Comparison of ENCODE assay signal across 23 cellular contexts in the genomic region with DNA sequence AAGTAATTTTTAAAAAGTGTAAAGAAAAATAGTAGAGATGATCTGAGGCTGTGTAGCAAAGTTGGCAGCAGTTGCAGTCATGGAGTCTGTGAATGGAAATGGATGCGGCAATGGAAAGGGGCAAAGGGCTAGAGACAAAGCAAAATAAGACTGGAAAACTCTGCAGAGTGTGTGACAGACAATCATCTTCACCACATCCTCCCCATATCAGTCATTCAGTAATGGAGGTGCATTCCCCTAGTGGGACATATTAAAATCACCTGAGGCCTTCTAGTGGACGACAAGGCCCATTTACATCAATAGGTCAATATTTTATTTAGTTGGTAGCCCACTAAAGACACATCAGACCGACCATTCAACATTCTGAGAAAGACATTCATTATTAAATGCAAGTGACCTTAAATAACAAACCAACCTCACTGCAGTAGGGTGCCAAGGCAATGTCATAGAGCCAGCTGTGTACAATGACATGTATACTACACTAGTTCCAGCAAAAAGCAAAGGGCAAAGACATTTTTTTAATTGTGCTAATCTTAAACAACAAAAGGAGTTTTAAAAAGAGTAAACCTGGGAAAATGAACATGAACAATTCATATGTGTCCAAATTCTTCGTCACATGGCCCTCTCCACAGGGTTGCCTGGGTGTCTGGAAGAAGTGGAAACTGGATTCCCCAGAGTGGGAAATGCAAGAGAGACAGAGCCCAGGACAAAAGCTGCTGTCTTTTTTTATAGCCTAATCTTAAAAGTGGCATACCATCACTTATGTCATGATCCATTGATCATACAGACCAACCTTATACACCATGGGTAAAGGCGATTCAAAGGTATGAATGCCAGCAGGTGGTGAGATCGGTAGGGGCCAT. TPM values are rescaled to one million over a fixed set of nuclear protein-coding genes. Genes with fewer than 3 reads are reported as not detected.
A peak's percentile ranks its signal among the peaks of the same experiment; 100 is the strongest.
DNase-seq lines count a peak whose midpoint lies in the region; ATAC-seq, FAIRE-seq and TF ChIP-seq lines count a peak whose summit lies in the region.
"Had no signal": no experiment of that assay in that cellular context is flagged by ENCODE, and none has a peak within 500 bp of the region (broad histone marks: within the 10 kb centered on the region; RNA-seq: fewer than 3 reads in every experiment).

No MANE protein-coding gene starts in this region.

- peaks cover 2% of the 10 kb centered on the region; the same call in 1 of the 2 replicates for H3K4me1 Mint-ChIP-seq in WTC11
- no peaks in the 10 kb centered on the region for H3K4me1 Mint-ChIP-seq in stimulated activated naive B cell treated with anti-CD40 and anti-IgM and Interleukin-4, amounts not matched to agents 10 μg/mL and 1 μg/mL and 100 μg/mL, for 72 hours

- WGBS in HepG2 (ENCODE audit: low lambda C conversion rate), result 78% methylated on average over 6 of the region's 6 CpGs
- 87% methylated on average over 6 of the region's 6 CpGs for WGBS in right lobe of liver (ENCODE audit: insufficient coverage, low coverage, low lambda C conversion rate, missing lambda C conversion rate)

- no peak overlapping the region for H2AFZ ChIP-seq in HepG2 (ENCODE audit: low read length)

- no TSS peak for BruUV-seq in HepG2 (replicated peaks; lab: Mats Ljungman, UMichigan)

- TF ChIP-seq EP300 in HepG2 (IDR thresholded peaks at IDR 0.05; ENCODE audit: low read depth in 2 of 2, low read length in 2 of 2), result no peak
- TF ChIP-seq EP300 in HepG2 (CRISPR knock-in tag; IDR thresholded peaks at IDR 0.05; ENCODE audit: borderline replicate concordance), result no peak

- CTCF ChIA-PET in HepG2 (lab: Yijun Ruan, JAX; ENCODE audit: low intra/inter-chr PET ratio, low total read pairs) (no interaction called here), WTC11 (lab: Charles Lee) (no interaction called here)

- ATAC-seq in HepG2 (no peak), right lobe of liver (no peak), HG02798 (IDR thresholded peaks at IDR 0.05; ENCODE audit: poor library complexity, unreplicated experiment) (peak; percentile 49), WTC11 (no peak), HG02642 (IDR thresholded peaks at IDR 0.05; ENCODE audit: poor library complexity, unreplicated experiment) (no peak), HG02884 (IDR thresholded peaks at IDR 0.05; ENCODE audit: unreplicated experiment) (no peak), GM19328 (IDR thresholded peaks at IDR 0.05; ENCODE audit: unreplicated experiment) (no peak)
- peak; percentile 45 to 47 for ATAC-seq in stimulated activated naive B cell treated with anti-CD40 and anti-IgM and Interleukin-4, amounts not matched to agents 10 μg/mL and 1 μg/mL and 100 μg/mL, for 72 hours (replicated peaks)
- ATAC-seq: effector memory CD8-positive, alpha-beta T cell; left colon; natural killer cell treated with Interleukin-12 subunit alpha and Interleukin-12 subunit beta and Interleukin-15 and Interleukin-18, amount 100 ng/mL, for 72 hours had no signal

- peaks cover 8% of the 10 kb centered on the region for H3K9me3 Mint-ChIP-seq in WTC11
- peaks cover 5 to 11% of the 10 kb centered on the region in 2 donors for H3K9me3 Mint-ChIP-seq in stimulated activated naive B cell treated with anti-CD40 and anti-IgM and Interleukin-4, amounts not matched to agents 10 μg/mL and 1 μg/mL and 100 μg/mL, for 72 hours
- H3K9me3 Mint-ChIP-seq: effector memory CD8-positive, alpha-beta T cell; HFFc6; natural killer cell treated with Interleukin-12 subunit alpha and Interleukin-12 subunit beta and Interleukin-15 and Interleukin-18, amount 100 ng/mL, for 72 hours had no signal

- no peaks in the 10 kb centered on the region for H3K36me3 Mint-ChIP-seq in WTC11
- no peaks in the 10 kb centered on the region for H3K36me3 Mint-ChIP-seq in stimulated activated naive B cell treated with anti-CD40 and anti-IgM and Interleukin-4, amounts not matched to agents 10 μg/mL and 1 μg/mL and 100 μg/mL, for 72 hours
- H3K36me3 Mint-ChIP-seq: brain; natural killer cell treated with Interleukin-12 subunit alpha and Interleukin-12 subunit beta and Interleukin-15 and Interleukin-18, amount 100 ng/mL, for 72 hours had no signal

- no peaks in the 10 kb centered on the region for H3K27me3 ChIP-seq in HepG2 (ENCODE audit: control insufficient read depth in 1 of 2, insufficient read depth in 2 of 2, low read length in 2 of 2)
- H3K27me3 ChIP-seq in right lobe of liver, result no peaks in the 10 kb centered on the region
- H3K27me3 ChIP-seq: tibial artery had no signal

- DNase-seq in HepG2 (ENCODE audit: low spot score) (no peak), right lobe of liver (no peak), WTC11 (ENCODE audit: low spot score) (no peak)
- no peak for DNase-seq in stimulated activated naive B cell treated with anti-CD40 and anti-IgM and Interleukin-4, amounts not matched to agents 10 μg/mL and 1 μg/mL and 100 μg/mL, for 72 hours
- DNase-seq: C1 segment of cervical spinal cord; Calu3; effector memory CD8-positive, alpha-beta T cell; EL; HFFc6; left colon; NCI-H1105 treated with DMSO at 0.1 percent for 48 hours; NCI-H2107; NCI-H526; RPMI8226; stimulated activated naive CD4-positive, alpha-beta T cell treated with Interleukin-2 at 50 U/mL for 16 hours; tibial artery had no signal

- H3K79me2 ChIP-seq in HepG2 (ENCODE audit: insufficient read depth, low read length), result no peaks in the 10 kb centered on the region

- in situ Hi-C loops in HepG2 (cut with HindIII; ENCODE audit: extremely low pct_ligation_motif_present, low pct_unique_long_range_greater_than_20kb), result no loop called here

- H3K4me3 ChIP-seq in HepG2 (replicated peaks in 1 of 3; ENCODE audit: insufficient read depth in 1 of 3, low read depth in 2 of 3, low read length in 3 of 3) (no peak overlapping the region), right lobe of liver (no peak overlapping the region)
- H3K4me3 ChIP-seq: tibial artery had no signal

- H3K4me3 Mint-ChIP-seq in WTC11, result no peak overlapping the region
- no peak overlapping the region for H3K4me3 Mint-ChIP-seq in stimulated activated naive B cell treated with anti-CD40 and anti-IgM and Interleukin-4, amounts not matched to agents 10 μg/mL and 1 μg/mL and 100 μg/mL, for 72 hours
- H3K4me3 Mint-ChIP-seq: brain; effector memory CD8-positive, alpha-beta T cell; HFFc6; natural killer cell treated with Interleukin-12 subunit alpha and Interleukin-12 subunit beta and Interleukin-15 and Interleukin-18, amount 100 ng/mL, for 72 hours had no signal

- no peaks in the 10 kb centered on the region for H3K27me3 Mint-ChIP-seq in WTC11 (ENCODE audit: low read depth)
- no peaks in the 10 kb centered on the region for H3K27me3 Mint-ChIP-seq in stimulated activated naive B cell treated with anti-CD40 and anti-IgM and Interleukin-4, amounts not matched to agents 10 μg/mL and 1 μg/mL and 100 μg/mL, for 72 hours
- H3K27me3 Mint-ChIP-seq: effector memory CD8-positive, alpha-beta T cell; natural killer cell treated with Interleukin-12 subunit alpha and Interleukin-12 subunit beta and Interleukin-15 and Interleukin-18, amount 100 ng/mL, for 72 hours had no signal

- POLR2A ChIA-PET in HepG2 (lab: Yijun Ruan, JAX), result no interaction called here
- POLR2A ChIA-PET in WTC11 (lab: Charles Lee), result no interaction called here

- H3K27ac Mint-ChIP-seq in WTC11, result no peak overlapping the region
- H3K27ac Mint-ChIP-seq in stimulated activated naive B cell treated with anti-CD40 and anti-IgM and Interleukin-4, amounts not matched to agents 10 μg/mL and 1 μg/mL and 100 μg/mL, for 72 hours, result no peak overlapping the region
- H3K27ac Mint-ChIP-seq: effector memory CD8-positive, alpha-beta T cell; natural killer cell treated with Interleukin-12 subunit alpha and Interleukin-12 subunit beta and Interleukin-15 and Interleukin-18, amount 100 ng/mL, for 72 hours had no signal

- H3K9me3 ChIP-seq in HepG2 (ENCODE audit: low read length) (no peaks in the 10 kb centered on the region), right lobe of liver (no peaks in the 10 kb centered on the region)
- H3K9me3 ChIP-seq: tibial artery had no signal

- FAIRE-seq in HepG2 (lab: Jason Lieb, UNC), result no peak
- FAIRE-seq: TTC549 had no signal

- H3K4me2 ChIP-seq in HepG2 (ENCODE audit: low read depth, low read length), result no peak overlapping the region

- TF ChIP-seq CTCF in HepG2 (CRISPR knock-in tag; IDR thresholded peaks at IDR 0.05), result no peak
- no peak for TF ChIP-seq CTCF in right lobe of liver (IDR thresholded peaks at IDR 0.05)
- TF ChIP-seq CTCF in WTC11 (IDR thresholded peaks at IDR 0.05), result no peak

- H3K9ac ChIP-seq in HepG2 (ENCODE audit: insufficient read depth, low read depth, low read length), result no peak overlapping the region

- H3K27ac ChIP-seq in HepG2 (ENCODE audit: extremely low read length, insufficient read depth, low read length) (no peak overlapping the region), right lobe of liver (no peak overlapping the region)
- H3K27ac ChIP-seq: tibial artery had no signal

- TF ChIP-seq POLR2A in HepG2 (IDR thresholded peaks at IDR 0.05; ENCODE audit: insufficient read depth in 1 of 2, low read depth in 2 of 2, low read length in 2 of 2), result no peak
- TF ChIP-seq POLR2A in right lobe of liver (IDR thresholded peaks at IDR 0.05), result no peak

- intact Hi-C loops in HepG2 (cut with micrococcal nuclease; ENCODE audit: unreplicated experiment), result no loop called here
- intact Hi-C loops in right lobe of liver (cut with DNase I), result no loop called here

- no peak for TF ChIP-seq RAD21 in HepG2 (CRISPR knock-in tag; IDR thresholded peaks at IDR 0.05)

- no peaks in the 10 kb centered on the region for H4K20me1 ChIP-seq in HepG2 (ENCODE audit: insufficient read depth, low read length)

- H3K4me1 ChIP-seq in HepG2 (ENCODE audit: insufficient read depth, low read length) (peaks cover 16% of the 10 kb centered on the region), right lobe of liver (no peaks in the 10 kb centered on the region)
- H3K4me1 ChIP-seq: tibial artery had no signal

- H3K36me3 ChIP-seq in HepG2 (replicated peaks in 1 of 2; ENCODE audit: control insufficient read depth in 1 of 2, insufficient read depth in 2 of 2, low read length in 2 of 2) (no peaks in the 10 kb centered on the region), right lobe of liver (no peaks in the 10 kb centered on the region)
- H3K36me3 ChIP-seq: tibial artery had no signal

RNA-seq across cellular contexts. Expression of gene RAP2B, which starts 15.6 kb away (rescaled TPM):
- total RNA-seq in HepG2 (2016; rRNA removed; fragmentation: Illumina TruSeq; extraction: Trizol) (7.1 and 7.2 TPM in 2 replicates), right lobe of liver (10 to 100 TPM in 1 of 6 experiments, 1 to 10 TPM in 5; 2.4 to 17.6 (median 4.5) TPM), WTC11 (2021) (21.8 to 25.6 TPM (median 22.6 TPM) in 3 replicates)
- 1.4 and 1.9 TPM in 2 replicates for total RNA-seq in HepG2 (2016; cell fraction: cytosol; rRNA removed; fragmentation: Illumina TruSeq; extraction: Trizol; ENCODE audit: low read depth)
- 6.7 and 7.3 TPM in 2 replicates for total RNA-seq in HepG2 (2016; cell fraction: insoluble cytoplasmic fraction; rRNA removed; fragmentation: Illumina TruSeq; extraction: Trizol)
- total RNA-seq in HepG2 (2016; cell fraction: membrane; rRNA removed; fragmentation: Illumina TruSeq; extraction: Trizol), result 7.5 and 7.8 TPM in 2 replicates
- 5.0 and 5.5 TPM in 2 replicates for total RNA-seq in HepG2 (2016; cell fraction: nucleus; rRNA removed; fragmentation: Illumina TruSeq; extraction: Trizol)
- polyA plus RNA-seq in HepG2 (2011; rRNA removed), result 6.1 and 6.4 TPM in 2 replicates
- 5.4 and 6.0 TPM in 2 replicates for polyA plus RNA-seq in HepG2 (2011; cell fraction: cytosol; rRNA removed)
- 6.1 and 7.1 TPM in 2 replicates for polyA plus RNA-seq in HepG2 (2011; cell fraction: nucleus; rRNA removed)
- polyA plus RNA-seq in HepG2 (2012), result 7.0 and 8.6 TPM in 2 replicates
- 1.1 and 1.2 TPM in 2 replicates for polyA plus RNA-seq in HepG2 (2016; cell fraction: cytosol; fragmentation: Illumina TruSeq; extraction: Trizol; ENCODE audit: low read depth)
- 7.0 TPM in 2 replicates for polyA plus RNA-seq in HepG2 (2016; cell fraction: insoluble cytoplasmic fraction; fragmentation: Illumina TruSeq; extraction: Trizol; ENCODE audit: low read depth)
- polyA plus RNA-seq in HepG2 (2016; cell fraction: membrane; fragmentation: Illumina TruSeq; extraction: Trizol; ENCODE audit: low read depth), result 5.1 and 5.2 TPM in 2 replicates
- polyA plus RNA-seq in HepG2 (2016; cell fraction: nucleus; fragmentation: Illumina TruSeq; extraction: Trizol; ENCODE audit: insufficient read depth, low read depth), result 4.5 and 5.1 TPM in 2 replicates
- polyA minus RNA-seq in HepG2 (2011; rRNA and poly(A)+ RNA removed; ENCODE audit: low replicate concordance), result 9.6 and 21.8 TPM in 2 replicates
- polyA minus RNA-seq in HepG2 (2011; cell fraction: cytosol; rRNA and poly(A)+ RNA removed), result 12.2 and 14.8 TPM in 2 replicates
- 18.2 and 20.6 TPM in 2 replicates for polyA minus RNA-seq in HepG2 (2011; cell fraction: nucleus; rRNA and poly(A)+ RNA removed)

Comparison
In these comparisons a context has a peak if more than half of its experiments do, and no peak if none do; other contexts are left out.
1. ATAC-seq: peak in HG02798 (single experiment) and stimulated activated naive B cell treated with anti-CD40 and anti-IgM and Interleukin-4, amounts not matched to agents 10 μg/mL and 1 μg/mL and 100 μg/mL, for 72 hours (2 of 2); none in HepG2 (single experiment), right lobe of liver (0 of 4), WTC11 (single experiment), HG02642 (single experiment), HG02884 (single experiment) and GM19328 (single experiment).
2. Of the 50 proteins assayed by ChIP-seq in both HepG2 and WTC11: peak only in HepG2: none; only in WTC11: none; in both: PRDM15; in neither: 49.